21 cellular contexts compared by ENCODE assay signal in the genomic region with DNA sequence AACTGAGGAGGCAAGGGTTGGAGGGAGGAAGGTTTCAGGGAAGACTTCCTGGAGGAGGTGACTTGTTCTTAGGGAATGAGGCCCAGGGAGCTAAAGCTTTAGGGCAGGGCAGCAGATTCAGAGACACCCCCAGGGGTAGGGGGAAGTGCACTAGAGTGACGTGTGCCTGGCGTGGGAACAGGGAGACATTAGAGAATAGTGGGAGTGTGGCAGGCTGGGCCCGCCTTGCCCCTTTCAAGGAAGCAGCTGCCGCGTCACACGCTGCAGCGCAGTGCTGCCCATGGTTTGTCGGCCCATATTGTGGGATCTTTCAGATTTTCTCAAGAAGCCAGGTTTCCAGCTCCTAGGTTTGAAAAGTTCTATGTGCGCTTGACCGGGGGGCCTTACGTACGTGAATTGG.
DNase-seq lines count a peak whose midpoint lies in the region; ATAC-seq and TF ChIP-seq lines count a peak whose summit lies in the region.
"Had no signal": no experiment of that assay in that cellular context is flagged by ENCODE, and none has a peak within 500 bp of the region (broad histone marks: within the 10 kb centered on the region; RNA-seq: fewer than 3 reads in every experiment).

No MANE protein-coding gene starts in this region.

- H4K20me1 ChIP-seq in Karpas-422 (ENCODE audit: insufficient read depth, low read depth, low read length) = no peaks in the 10 kb centered on the region; the same call in 1 of the 2 replicates

- H3K4me3 ChIP-seq in Karpas-422 (ENCODE audit: low read length) = peak overlapping the region; percentile 42; the same call in 1 of the 2 replicates
- no peak overlapping the region for H3K4me3 ChIP-seq in naive thymus-derived CD4-positive, alpha-beta T cell (ENCODE audit: low read length)

- H3K4me1 ChIP-seq in Karpas-422 (ENCODE audit: low read length) = peaks cover 100% of the 10 kb centered on the region
- H3K4me1 ChIP-seq in naive thymus-derived CD4-positive, alpha-beta T cell (ENCODE audit: control insufficient read depth in 2 of 2, insufficient read depth in 2 of 2, low read length in 2 of 2) = no peaks in the 10 kb centered on the region

- peak; percentile 50 for DNase-seq in natural killer cell treated with Interleukin-12 subunit alpha and Interleukin-12 subunit beta and Interleukin-15 and Interleukin-18, amount 100 ng/mL, for 72 hours (ENCODE audit: low spot score)
- DNase-seq in natural killer cell (no peak), Karpas-422 (no peak), immature natural killer cell (no peak), NCI-H2029 (lab: John Stamatoyannopoulos, UW) (no peak)
- no peak for DNase-seq in naive thymus-derived CD4-positive, alpha-beta T cell
- no peak for DNase-seq in activated T-cell treated with anti-CD3 and anti-CD28 coated beads, Interleukin-2, amount 50 U/mL, for 1 hour
- DNase-seq: ACHN; activated CD4-positive, alpha-beta T cell treated with anti-CD3 and anti-CD28 coated beads, Interleukin-2, amount 10 ng/mL, durations not matched to agents 24 days and 14 days; activated naive CD8-positive, alpha-beta T cell treated with anti-CD3 and anti-CD28 coated beads, Interleukin-2, amount 10 ng/mL, durations not matched to agents 7 days and 5 days; CD4-positive, CD25-positive, alpha-beta regulatory T cell; DMS 273 treated with DMSO at 0.1 percent for 48 hours; GDM1; NCI-H1105 treated with DMSO at 0.1 percent for 48 hours; NCI-H510A; NK-92 treated with Interleukin-12 subunit alpha and Interleukin-12 subunit beta, amount 100 ng/mL, for 24 hours; small intestine; stimulated activated CD4-positive, alpha-beta T cell treated with anti-CD3 and anti-CD28 coated beads, Interleukin-4, amount 100 ng/mL, for 4 hours had no signal

- no peaks in the 10 kb centered on the region for H3K27me3 Mint-ChIP-seq in natural killer cell treated with Interleukin-12 subunit alpha and Interleukin-12 subunit beta and Interleukin-15 and Interleukin-18, amount 100 ng/mL, for 72 hours
- H3K27me3 Mint-ChIP-seq in natural killer cell (ENCODE audit: low read depth in 2 of 2) = no peaks in the 10 kb centered on the region
- peaks cover 10 to 36% (median 33%) of the 10 kb centered on the region in 3 donors for H3K27me3 Mint-ChIP-seq in immature natural killer cell (ENCODE audit: low read depth in 3 of 3)
- H3K27me3 Mint-ChIP-seq in naive thymus-derived CD4-positive, alpha-beta T cell = no peaks in the 10 kb centered on the region
- H3K27me3 Mint-ChIP-seq: activated naive CD8-positive, alpha-beta T cell treated with anti-CD3 and anti-CD28 coated beads, Interleukin-2, amount 10 ng/mL, durations not matched to agents 7 days and 5 days; CD4-positive, CD25-positive, alpha-beta regulatory T cell had no signal

- no peaks in the 10 kb centered on the region for H3K9me2 ChIP-seq in Karpas-422 (replicated peaks; ENCODE audit: insufficient read depth, low read length)

- H3K9me3 Mint-ChIP-seq in natural killer cell treated with Interleukin-12 subunit alpha and Interleukin-12 subunit beta and Interleukin-15 and Interleukin-18, amount 100 ng/mL, for 72 hours = no peaks in the 10 kb centered on the region
- H3K9me3 Mint-ChIP-seq in natural killer cell (no peaks in the 10 kb centered on the region), immature natural killer cell (no peaks in the 10 kb centered on the region)
- H3K9me3 Mint-ChIP-seq in naive thymus-derived CD4-positive, alpha-beta T cell = no peaks in the 10 kb centered on the region
- H3K9me3 Mint-ChIP-seq: activated CD4-positive, alpha-beta T cell treated with anti-CD3 and anti-CD28 coated beads, Interleukin-2, amount 10 ng/mL, durations not matched to agents 24 days and 14 days; activated naive CD8-positive, alpha-beta T cell treated with anti-CD3 and anti-CD28 coated beads, Interleukin-2, amount 10 ng/mL, durations not matched to agents 7 days and 5 days; activated T-helper 2 cell treated with anti-CD3 and anti-CD28 coated beads, Interferon-gamma antibody, Interleukin-2, Interleukin-4, amounts not matched to agents 10 μg/mL and 5 μg/mL and 100 μg/mL, durations not matched to agents 14 hours and 24 hours and 36 hours had no signal

- H3K4me2 ChIP-seq in Karpas-422 (ENCODE audit: low read depth, low read length, poor library complexity, severe bottlenecking) = peak overlapping the region; percentile 58

- H3K27ac Mint-ChIP-seq in natural killer cell treated with Interleukin-12 subunit alpha and Interleukin-12 subunit beta and Interleukin-15 and Interleukin-18, amount 100 ng/mL, for 72 hours = no peak overlapping the region
- H3K27ac Mint-ChIP-seq in natural killer cell = no peak overlapping the region
- H3K27ac Mint-ChIP-seq in immature natural killer cell = peak overlapping the region in 5 of 6 donors; percentile 8 to 74 (median 53)
- H3K27ac Mint-ChIP-seq in naive thymus-derived CD4-positive, alpha-beta T cell = no peak overlapping the region
- H3K27ac Mint-ChIP-seq: activated CD4-positive, alpha-beta T cell treated with anti-CD3 and anti-CD28 coated beads, Interleukin-2, amount 10 ng/mL, durations not matched to agents 24 days and 14 days; activated naive CD8-positive, alpha-beta T cell treated with anti-CD3 and anti-CD28 coated beads, Interleukin-2, amount 10 ng/mL, durations not matched to agents 7 days and 5 days; activated T-helper 2 cell treated with anti-CD3 and anti-CD28 coated beads, Interferon-gamma antibody, Interleukin-2, Interleukin-4, amounts not matched to agents 10 μg/mL and 5 μg/mL and 100 μg/mL, durations not matched to agents 14 hours and 24 hours and 36 hours had no signal

- no peak for ATAC-seq in natural killer cell treated with Interleukin-12 subunit alpha and Interleukin-12 subunit beta and Interleukin-15 and Interleukin-18, amount 100 ng/mL, for 72 hours
- ATAC-seq in natural killer cell = no peak
- ATAC-seq in naive thymus-derived CD4-positive, alpha-beta T cell = no peak
- ATAC-seq in GM19351 (IDR thresholded peaks at IDR 0.05; ENCODE audit: unreplicated experiment) = no peak
- ATAC-seq: left cardiac atrium had no signal

- H3K9me3 ChIP-seq in Karpas-422 (ENCODE audit: low read length) = no peaks in the 10 kb centered on the region
- no peaks in the 10 kb centered on the region for H3K9me3 ChIP-seq in naive thymus-derived CD4-positive, alpha-beta T cell (ENCODE audit: control insufficient read depth in 2 of 3, low read length in 3 of 3)

- no peak overlapping the region for H2AFZ ChIP-seq in Karpas-422 (ENCODE audit: low read length)

- H3K79me2 ChIP-seq in Karpas-422 (ENCODE audit: low read length) = peaks cover 51% of the 10 kb centered on the region

- intact Hi-C loops in natural killer cell (cut with micrococcal nuclease) = no loop called here
- intact Hi-C loops in naive thymus-derived CD4-positive, alpha-beta T cell (cut with micrococcal nuclease) = no loop called here

- CTCF ChIA-PET in naive thymus-derived CD4-positive, alpha-beta T cell (lab: Charles Lee) = no interaction called here

- peaks cover 5 to 6% of the 10 kb centered on the region in 2 donors for H3K4me1 Mint-ChIP-seq in natural killer cell treated with Interleukin-12 subunit alpha and Interleukin-12 subunit beta and Interleukin-15 and Interleukin-18, amount 100 ng/mL, for 72 hours (ENCODE audit: low read depth in 2 of 2)
- H3K4me1 Mint-ChIP-seq in natural killer cell = peaks cover 0 to 38% of the 10 kb centered on the region in 2 donors
- peaks cover 7 to 8% of the 10 kb centered on the region in 2 donors for H3K4me1 Mint-ChIP-seq in immature natural killer cell
- H3K4me1 Mint-ChIP-seq in naive thymus-derived CD4-positive, alpha-beta T cell = peaks cover 0 to 17% (median 0%) of the 10 kb centered on the region in 7 donors
- H3K4me1 Mint-ChIP-seq: activated CD4-positive, alpha-beta T cell treated with anti-CD3 and anti-CD28 coated beads, Interleukin-2, amount 10 ng/mL, durations not matched to agents 24 days and 14 days; activated naive CD8-positive, alpha-beta T cell treated with anti-CD3 and anti-CD28 coated beads, Interleukin-2, amount 10 ng/mL, durations not matched to agents 7 days and 5 days had no signal

- H3K36me3 Mint-ChIP-seq in natural killer cell treated with Interleukin-12 subunit alpha and Interleukin-12 subunit beta and Interleukin-15 and Interleukin-18, amount 100 ng/mL, for 72 hours = no peaks in the 10 kb centered on the region
- H3K36me3 Mint-ChIP-seq in natural killer cell (no peaks in the 10 kb centered on the region), immature natural killer cell (no peaks in the 10 kb centered on the region)
- H3K36me3 Mint-ChIP-seq in naive thymus-derived CD4-positive, alpha-beta T cell = peaks cover 0 to 3% (median 0%) of the 10 kb centered on the region in 5 donors
- H3K36me3 Mint-ChIP-seq: activated naive CD8-positive, alpha-beta T cell treated with anti-CD3 and anti-CD28 coated beads, Interleukin-2, amount 10 ng/mL, durations not matched to agents 7 days and 5 days; CD4-positive, CD25-positive, alpha-beta regulatory T cell had no signal

- H3K36me3 ChIP-seq in Karpas-422 (ENCODE audit: insufficient read depth, low read length) = no peaks in the 10 kb centered on the region
- no peaks in the 10 kb centered on the region for H3K36me3 ChIP-seq in naive thymus-derived CD4-positive, alpha-beta T cell (ENCODE audit: control insufficient read depth in 2 of 3, insufficient read depth in 3 of 3, low read length in 3 of 3)

- POLR2A ChIA-PET in naive thymus-derived CD4-positive, alpha-beta T cell (lab: Charles Lee) = no interaction called here

- H3K4me3 Mint-ChIP-seq in natural killer cell treated with Interleukin-12 subunit alpha and Interleukin-12 subunit beta and Interleukin-15 and Interleukin-18, amount 100 ng/mL, for 72 hours = no peak overlapping the region
- no peak overlapping the region for H3K4me3 Mint-ChIP-seq in natural killer cell
- H3K4me3 Mint-ChIP-seq in immature natural killer cell = peak overlapping the region in 1 of 5 donors; percentile 49
- no peak overlapping the region for H3K4me3 Mint-ChIP-seq in naive thymus-derived CD4-positive, alpha-beta T cell
- H3K4me3 Mint-ChIP-seq: activated CD4-positive, alpha-beta T cell treated with anti-CD3 and anti-CD28 coated beads, Interleukin-2, amount 10 ng/mL, durations not matched to agents 24 days and 14 days; activated naive CD8-positive, alpha-beta T cell treated with anti-CD3 and anti-CD28 coated beads, Interleukin-2, amount 10 ng/mL, durations not matched to agents 7 days and 5 days; CD4-positive, CD25-positive, alpha-beta regulatory T cell had no signal

- no peak for TF ChIP-seq CTCF in natural killer cell (IDR thresholded peaks at IDR 0.05)

- peak overlapping the region; percentile 77 for H3K9ac ChIP-seq in Karpas-422 (ENCODE audit: low read length)

- H3K27ac ChIP-seq in Karpas-422 (ENCODE audit: low read length) = peak overlapping the region; percentile 98
- no peak overlapping the region for H3K27ac ChIP-seq in naive thymus-derived CD4-positive, alpha-beta T cell (ENCODE audit: low read depth, low read length)

- no peaks in the 10 kb centered on the region for H3K27me3 ChIP-seq in Karpas-422 (ENCODE audit: low read length)
- H3K27me3 ChIP-seq in naive thymus-derived CD4-positive, alpha-beta T cell (ENCODE audit: control insufficient read depth in 2 of 2, insufficient read depth in 2 of 2, low read length in 2 of 2) = no peaks in the 10 kb centered on the region

Comparison
In these comparisons a context has a peak if more than half of its experiments do, and no peak if none do; other contexts are left out.
1. H3K27ac Mint-ChIP-seq: peak in immature natural killer cell (5 of 6); none in natural killer cell treated with Interleukin-12 subunit alpha and Interleukin-12 subunit beta and Interleukin-15 and Interleukin-18, amount 100 ng/mL, for 72 hours (0 of 2), natural killer cell (0 of 2) and naive thymus-derived CD4-positive, alpha-beta T cell (0 of 9).